1 cellular context compared by ENCODE assay signal in the genomic region with DNA sequence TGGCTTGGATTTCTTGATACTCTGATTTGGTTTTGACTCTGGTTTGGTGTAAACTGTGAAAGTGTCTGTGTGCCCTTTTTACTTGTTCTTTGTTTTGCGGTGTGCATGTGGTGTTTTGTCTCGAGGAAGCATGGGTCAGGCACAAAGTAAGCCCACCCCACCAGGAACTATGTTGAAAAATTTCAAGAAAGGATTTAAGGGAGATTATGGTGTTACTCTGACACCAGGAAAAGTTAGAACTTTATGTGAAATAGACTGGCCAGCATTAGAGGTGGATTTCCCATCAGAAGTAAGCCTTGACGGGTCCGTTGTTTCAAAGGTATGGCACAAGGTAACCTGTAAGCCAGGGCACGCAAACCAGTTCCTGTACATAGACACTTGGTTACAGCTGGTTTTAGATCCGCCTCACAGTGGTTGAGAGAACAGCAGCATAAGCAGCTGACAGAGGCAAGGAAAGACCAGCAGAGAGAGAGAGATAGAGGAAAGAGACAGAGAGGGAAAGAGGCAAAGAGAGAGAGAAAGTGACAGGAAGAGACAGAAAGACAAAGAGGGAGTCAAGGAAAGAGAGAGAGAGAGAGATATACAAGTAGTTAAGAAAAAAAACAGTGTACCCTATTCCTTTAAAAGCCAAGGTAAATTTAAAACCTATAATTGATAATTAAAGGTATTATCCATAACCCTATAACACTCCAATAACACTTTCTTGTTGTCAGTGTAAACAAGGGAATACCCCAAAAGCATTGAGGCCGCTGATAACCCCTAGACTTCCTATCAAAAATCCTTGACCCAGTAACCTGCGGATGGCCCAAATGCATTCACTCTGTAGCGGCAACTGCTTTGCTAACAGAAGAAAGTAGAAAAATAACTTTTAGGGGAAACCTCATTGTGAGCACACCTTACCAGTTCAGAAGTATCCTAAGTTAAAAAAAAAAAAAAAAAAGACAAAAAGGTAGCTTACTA.
TF ChIP-seq lines count a peak whose summit lies in the region.

No MANE protein-coding gene starts in this region.

TF ChIP-seq in HepG2, 621 proteins besides CTCF, POLR2A, EP300 and RAD21 (continued from another document and continues in another):
- TF ChIP-seq, protein P1, sequence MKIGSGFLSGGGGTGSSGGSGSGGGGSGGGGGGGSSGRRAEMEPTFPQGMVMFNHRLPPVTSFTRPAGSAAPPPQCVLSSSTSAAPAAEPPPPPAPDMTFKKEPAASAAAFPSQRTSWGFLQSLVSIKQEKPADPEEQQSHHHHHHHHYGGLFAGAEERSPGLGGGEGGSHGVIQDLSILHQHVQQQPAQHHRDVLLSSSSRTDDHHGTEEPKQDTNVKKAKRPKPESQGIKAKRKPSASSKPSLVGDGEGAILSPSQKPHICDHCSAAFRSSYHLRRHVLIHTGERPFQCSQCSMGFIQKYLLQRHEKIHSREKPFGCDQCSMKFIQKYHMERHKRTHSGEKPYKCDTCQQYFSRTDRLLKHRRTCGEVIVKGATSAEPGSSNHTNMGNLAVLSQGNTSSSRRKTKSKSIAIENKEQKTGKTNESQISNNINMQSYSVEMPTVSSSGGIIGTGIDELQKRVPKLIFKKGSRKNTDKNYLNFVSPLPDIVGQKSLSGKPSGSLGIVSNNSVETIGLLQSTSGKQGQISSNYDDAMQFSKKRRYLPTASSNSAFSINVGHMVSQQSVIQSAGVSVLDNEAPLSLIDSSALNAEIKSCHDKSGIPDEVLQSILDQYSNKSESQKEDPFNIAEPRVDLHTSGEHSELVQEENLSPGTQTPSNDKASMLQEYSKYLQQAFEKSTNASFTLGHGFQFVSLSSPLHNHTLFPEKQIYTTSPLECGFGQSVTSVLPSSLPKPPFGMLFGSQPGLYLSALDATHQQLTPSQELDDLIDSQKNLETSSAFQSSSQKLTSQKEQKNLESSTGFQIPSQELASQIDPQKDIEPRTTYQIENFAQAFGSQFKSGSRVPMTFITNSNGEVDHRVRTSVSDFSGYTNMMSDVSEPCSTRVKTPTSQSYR (CRISPR knock-in tag; IDR thresholded peaks at IDR 0.05; ENCODE audit: borderline replicate concordance), result no peak
- TF ChIP-seq, protein P2, sequence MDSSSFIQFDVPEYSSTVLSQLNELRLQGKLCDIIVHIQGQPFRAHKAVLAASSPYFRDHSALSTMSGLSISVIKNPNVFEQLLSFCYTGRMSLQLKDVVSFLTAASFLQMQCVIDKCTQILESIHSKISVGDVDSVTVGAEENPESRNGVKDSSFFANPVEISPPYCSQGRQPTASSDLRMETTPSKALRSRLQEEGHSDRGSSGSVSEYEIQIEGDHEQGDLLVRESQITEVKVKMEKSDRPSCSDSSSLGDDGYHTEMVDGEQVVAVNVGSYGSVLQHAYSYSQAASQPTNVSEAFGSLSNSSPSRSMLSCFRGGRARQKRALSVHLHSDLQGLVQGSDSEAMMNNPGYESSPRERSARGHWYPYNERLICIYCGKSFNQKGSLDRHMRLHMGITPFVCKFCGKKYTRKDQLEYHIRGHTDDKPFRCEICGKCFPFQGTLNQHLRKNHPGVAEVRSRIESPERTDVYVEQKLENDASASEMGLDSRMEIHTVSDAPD (CRISPR knock-in tag; IDR thresholded peaks at IDR 0.05), result peak; percentile 79
- TF ChIP-seq ZNF747 (CRISPR knock-in tag; IDR thresholded peaks at IDR 0.05; ENCODE audit: borderline replicate concordance), result no peak
- TF ChIP-seq SRSF9 (IDR thresholded peaks at IDR 0.05; ENCODE audit: borderline replicate concordance, insufficient read depth, low read depth, low read length, poor library complexity, severe bottlenecking), result no peak
- 0 out of 2 replicates have a peak, but pooled peaks have one; percentile 12 for TF ChIP-seq CREM (IDR thresholded peaks at IDR 0.05)
- TF ChIP-seq CREM (CRISPR knock-in tag; IDR thresholded peaks at IDR 0.05), result no peak
- TF ChIP-seq BRD4 (CRISPR knock-in tag; IDR thresholded peaks at IDR 0.05), result 0 out of 2 replicates have a peak, but pooled peaks have one; percentile 31
- TF ChIP-seq MBD4 (IDR thresholded peaks at IDR 0.05; ENCODE audit: borderline replicate concordance, low read length), result peak; percentile 46; the same call in 1 of the 2 replicates
- no peak for TF ChIP-seq TEAD3 (CRISPR knock-in tag; optimal IDR thresholded peaks at IDR 0.05; ENCODE audit: borderline replicate concordance)
- TF ChIP-seq, protein P3, sequence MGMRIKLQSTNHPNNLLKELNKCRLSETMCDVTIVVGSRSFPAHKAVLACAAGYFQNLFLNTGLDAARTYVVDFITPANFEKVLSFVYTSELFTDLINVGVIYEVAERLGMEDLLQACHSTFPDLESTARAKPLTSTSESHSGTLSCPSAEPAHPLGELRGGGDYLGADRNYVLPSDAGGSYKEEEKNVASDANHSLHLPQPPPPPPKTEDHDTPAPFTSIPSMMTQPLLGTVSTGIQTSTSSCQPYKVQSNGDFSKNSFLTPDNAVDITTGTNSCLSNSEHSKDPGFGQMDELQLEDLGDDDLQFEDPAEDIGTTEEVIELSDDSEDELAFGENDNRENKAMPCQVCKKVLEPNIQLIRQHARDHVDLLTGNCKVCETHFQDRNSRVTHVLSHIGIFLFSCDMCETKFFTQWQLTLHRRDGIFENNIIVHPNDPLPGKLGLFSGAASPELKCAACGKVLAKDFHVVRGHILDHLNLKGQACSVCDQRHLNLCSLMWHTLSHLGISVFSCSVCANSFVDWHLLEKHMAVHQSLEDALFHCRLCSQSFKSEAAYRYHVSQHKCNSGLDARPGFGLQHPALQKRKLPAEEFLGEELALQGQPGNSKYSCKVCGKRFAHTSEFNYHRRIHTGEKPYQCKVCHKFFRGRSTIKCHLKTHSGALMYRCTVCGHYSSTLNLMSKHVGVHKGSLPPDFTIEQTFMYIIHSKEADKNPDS (CRISPR knock-in tag; IDR thresholded peaks at IDR 0.05), result no peak
- 0 out of 2 replicates have a peak, but pooled peaks have one; percentile 42 for TF ChIP-seq TBP (CRISPR knock-in tag; IDR thresholded peaks at IDR 0.05)
- no peak for TF ChIP-seq KAT2B (IDR thresholded peaks at IDR 0.05; ENCODE audit: borderline replicate concordance, low read depth, low read length)
- no peak for TF ChIP-seq ONECUT2 (CRISPR knock-in tag; IDR thresholded peaks at IDR 0.05)
- TF ChIP-seq, protein P4, sequence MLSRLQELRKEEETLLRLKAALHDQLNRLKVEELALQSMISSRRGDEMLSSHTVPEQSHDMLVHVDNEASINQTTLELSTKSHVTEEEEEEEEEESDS (CRISPR knock-in tag; IDR thresholded peaks at IDR 0.05; ENCODE audit: borderline replicate concordance), result peak; percentile 20; the same call in 1 of the 2 replicates
- no peak for TF ChIP-seq ZBTB1 (CRISPR knock-in tag; IDR thresholded peaks at IDR 0.05; ENCODE audit: borderline replicate concordance)
- TF ChIP-seq, protein P5, sequence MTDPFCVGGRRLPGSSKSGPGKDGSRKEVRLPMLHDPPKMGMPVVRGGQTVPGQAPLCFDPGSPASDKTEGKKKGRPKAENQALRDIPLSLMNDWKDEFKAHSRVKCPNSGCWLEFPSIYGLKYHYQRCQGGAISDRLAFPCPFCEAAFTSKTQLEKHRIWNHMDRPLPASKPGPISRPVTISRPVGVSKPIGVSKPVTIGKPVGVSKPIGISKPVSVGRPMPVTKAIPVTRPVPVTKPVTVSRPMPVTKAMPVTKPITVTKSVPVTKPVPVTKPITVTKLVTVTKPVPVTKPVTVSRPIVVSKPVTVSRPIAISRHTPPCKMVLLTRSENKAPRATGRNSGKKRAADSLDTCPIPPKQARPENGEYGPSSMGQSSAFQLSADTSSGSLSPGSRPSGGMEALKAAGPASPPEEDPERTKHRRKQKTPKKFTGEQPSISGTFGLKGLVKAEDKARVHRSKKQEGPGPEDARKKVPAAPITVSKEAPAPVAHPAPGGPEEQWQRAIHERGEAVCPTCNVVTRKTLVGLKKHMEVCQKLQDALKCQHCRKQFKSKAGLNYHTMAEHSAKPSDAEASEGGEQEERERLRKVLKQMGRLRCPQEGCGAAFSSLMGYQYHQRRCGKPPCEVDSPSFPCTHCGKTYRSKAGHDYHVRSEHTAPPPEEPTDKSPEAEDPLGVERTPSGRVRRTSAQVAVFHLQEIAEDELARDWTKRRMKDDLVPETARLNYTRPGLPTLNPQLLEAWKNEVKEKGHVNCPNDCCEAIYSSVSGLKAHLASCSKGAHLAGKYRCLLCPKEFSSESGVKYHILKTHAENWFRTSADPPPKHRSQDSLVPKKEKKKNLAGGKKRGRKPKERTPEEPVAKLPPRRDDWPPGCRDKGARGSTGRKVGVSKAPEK (CRISPR knock-in tag; IDR thresholded peaks at IDR 0.05; ENCODE audit: borderline replicate concordance), result no peak
- TF ChIP-seq TARDBP (CRISPR knock-in tag; IDR thresholded peaks at IDR 0.05), result peak; percentile 36; the same call in 1 of the 2 replicates
- TF ChIP-seq, protein P6, sequence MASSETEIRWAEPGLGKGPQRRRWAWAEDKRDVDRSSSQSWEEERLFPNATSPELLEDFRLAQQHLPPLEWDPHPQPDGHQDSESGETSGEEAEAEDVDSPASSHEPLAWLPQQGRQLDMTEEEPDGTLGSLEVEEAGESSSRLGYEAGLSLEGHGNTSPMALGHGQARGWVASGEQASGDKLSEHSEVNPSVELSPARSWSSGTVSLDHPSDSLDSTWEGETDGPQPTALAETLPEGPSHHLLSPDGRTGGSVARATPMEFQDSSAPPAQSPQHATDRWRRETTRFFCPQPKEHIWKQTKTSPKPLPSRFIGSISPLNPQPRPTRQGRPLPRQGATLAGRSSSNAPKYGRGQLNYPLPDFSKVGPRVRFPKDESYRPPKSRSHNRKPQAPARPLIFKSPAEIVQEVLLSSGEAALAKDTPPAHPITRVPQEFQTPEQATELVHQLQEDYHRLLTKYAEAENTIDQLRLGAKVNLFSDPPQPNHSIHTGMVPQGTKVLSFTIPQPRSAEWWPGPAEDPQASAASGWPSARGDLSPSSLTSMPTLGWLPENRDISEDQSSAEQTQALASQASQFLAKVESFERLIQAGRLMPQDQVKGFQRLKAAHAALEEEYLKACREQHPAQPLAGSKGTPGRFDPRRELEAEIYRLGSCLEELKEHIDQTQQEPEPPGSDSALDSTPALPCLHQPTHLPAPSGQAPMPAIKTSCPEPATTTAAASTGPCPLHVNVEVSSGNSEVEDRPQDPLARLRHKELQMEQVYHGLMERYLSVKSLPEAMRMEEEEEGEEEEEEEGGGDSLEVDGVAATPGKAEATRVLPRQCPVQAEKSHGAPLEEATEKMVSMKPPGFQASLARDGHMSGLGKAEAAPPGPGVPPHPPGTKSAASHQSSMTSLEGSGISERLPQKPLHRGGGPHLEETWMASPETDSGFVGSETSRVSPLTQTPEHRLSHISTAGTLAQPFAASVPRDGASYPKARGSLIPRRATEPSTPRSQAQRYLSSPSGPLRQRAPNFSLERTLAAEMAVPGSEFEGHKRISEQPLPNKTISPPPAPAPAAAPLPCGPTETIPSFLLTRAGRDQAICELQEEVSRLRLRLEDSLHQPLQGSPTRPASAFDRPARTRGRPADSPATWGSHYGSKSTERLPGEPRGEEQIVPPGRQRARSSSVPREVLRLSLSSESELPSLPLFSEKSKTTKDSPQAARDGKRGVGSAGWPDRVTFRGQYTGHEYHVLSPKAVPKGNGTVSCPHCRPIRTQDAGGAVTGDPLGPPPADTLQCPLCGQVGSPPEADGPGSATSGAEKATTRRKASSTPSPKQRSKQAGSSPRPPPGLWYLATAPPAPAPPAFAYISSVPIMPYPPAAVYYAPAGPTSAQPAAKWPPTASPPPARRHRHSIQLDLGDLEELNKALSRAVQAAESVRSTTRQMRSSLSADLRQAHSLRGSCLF (CRISPR knock-in tag; IDR thresholded peaks at IDR 0.05; ENCODE audit: borderline replicate concordance), result peak; percentile 79; the same call in 1 of the 2 replicates
- no peak; the same call in 1 of the 2 replicates for TF ChIP-seq ZNF441 (CRISPR knock-in tag; IDR thresholded peaks at IDR 0.05; ENCODE audit: borderline replicate concordance)
- no peak for TF ChIP-seq ZNF660 (CRISPR knock-in tag; IDR thresholded peaks at IDR 0.05; ENCODE audit: borderline replicate concordance, low read depth)
- TF ChIP-seq, protein P7, sequence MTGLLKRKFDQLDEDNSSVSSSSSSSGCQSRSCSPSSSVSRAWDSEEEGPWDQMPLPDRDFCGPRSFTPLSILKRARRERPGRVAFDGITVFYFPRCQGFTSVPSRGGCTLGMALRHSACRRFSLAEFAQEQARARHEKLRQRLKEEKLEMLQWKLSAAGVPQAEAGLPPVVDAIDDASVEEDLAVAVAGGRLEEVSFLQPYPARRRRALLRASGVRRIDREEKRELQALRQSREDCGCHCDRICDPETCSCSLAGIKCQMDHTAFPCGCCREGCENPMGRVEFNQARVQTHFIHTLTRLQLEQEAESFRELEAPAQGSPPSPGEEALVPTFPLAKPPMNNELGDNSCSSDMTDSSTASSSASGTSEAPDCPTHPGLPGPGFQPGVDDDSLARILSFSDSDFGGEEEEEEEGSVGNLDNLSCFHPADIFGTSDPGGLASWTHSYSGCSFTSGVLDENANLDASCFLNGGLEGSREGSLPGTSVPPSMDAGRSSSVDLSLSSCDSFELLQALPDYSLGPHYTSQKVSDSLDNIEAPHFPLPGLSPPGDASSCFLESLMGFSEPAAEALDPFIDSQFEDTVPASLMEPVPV (CRISPR knock-in tag; IDR thresholded peaks at IDR 0.05), result no peak
- TF ChIP-seq IRF2 (CRISPR knock-in tag; IDR thresholded peaks at IDR 0.05), result no peak
- no peak for TF ChIP-seq ZNF570 (CRISPR knock-in tag; IDR thresholded peaks at IDR 0.05; ENCODE audit: borderline replicate concordance)
- TF ChIP-seq SMAD9 (CRISPR knock-in tag; IDR thresholded peaks at IDR 0.05), result 0 out of 2 replicates have a peak, but pooled peaks have one; percentile 3
- TF ChIP-seq SOX13 (IDR thresholded peaks at IDR 0.05), result no peak
- TF ChIP-seq SOX13 (CRISPR knock-in tag; conservative IDR thresholded peaks at IDR 0.05 in 1 of 2, IDR thresholded peaks at IDR 0.05 in 1 of 2), result peak in 1 of 2 experiments; percentile 48; a peak in 1 of 4 replicates
- TF ChIP-seq ZNF354B (CRISPR knock-in tag; IDR thresholded peaks at IDR 0.05), result 0 out of 2 replicates have a peak, but pooled peaks have one; percentile 59
- TF ChIP-seq, protein P8, sequence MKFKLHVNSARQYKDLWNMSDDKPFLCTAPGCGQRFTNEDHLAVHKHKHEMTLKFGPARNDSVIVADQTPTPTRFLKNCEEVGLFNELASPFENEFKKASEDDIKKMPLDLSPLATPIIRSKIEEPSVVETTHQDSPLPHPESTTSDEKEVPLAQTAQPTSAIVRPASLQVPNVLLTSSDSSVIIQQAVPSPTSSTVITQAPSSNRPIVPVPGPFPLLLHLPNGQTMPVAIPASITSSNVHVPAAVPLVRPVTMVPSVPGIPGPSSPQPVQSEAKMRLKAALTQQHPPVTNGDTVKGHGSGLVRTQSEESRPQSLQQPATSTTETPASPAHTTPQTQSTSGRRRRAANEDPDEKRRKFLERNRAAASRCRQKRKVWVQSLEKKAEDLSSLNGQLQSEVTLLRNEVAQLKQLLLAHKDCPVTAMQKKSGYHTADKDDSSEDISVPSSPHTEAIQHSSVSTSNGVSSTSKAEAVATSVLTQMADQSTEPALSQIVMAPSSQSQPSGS (CRISPR knock-in tag; IDR thresholded peaks at IDR 0.05), result no peak
- TF ChIP-seq, protein P9, sequence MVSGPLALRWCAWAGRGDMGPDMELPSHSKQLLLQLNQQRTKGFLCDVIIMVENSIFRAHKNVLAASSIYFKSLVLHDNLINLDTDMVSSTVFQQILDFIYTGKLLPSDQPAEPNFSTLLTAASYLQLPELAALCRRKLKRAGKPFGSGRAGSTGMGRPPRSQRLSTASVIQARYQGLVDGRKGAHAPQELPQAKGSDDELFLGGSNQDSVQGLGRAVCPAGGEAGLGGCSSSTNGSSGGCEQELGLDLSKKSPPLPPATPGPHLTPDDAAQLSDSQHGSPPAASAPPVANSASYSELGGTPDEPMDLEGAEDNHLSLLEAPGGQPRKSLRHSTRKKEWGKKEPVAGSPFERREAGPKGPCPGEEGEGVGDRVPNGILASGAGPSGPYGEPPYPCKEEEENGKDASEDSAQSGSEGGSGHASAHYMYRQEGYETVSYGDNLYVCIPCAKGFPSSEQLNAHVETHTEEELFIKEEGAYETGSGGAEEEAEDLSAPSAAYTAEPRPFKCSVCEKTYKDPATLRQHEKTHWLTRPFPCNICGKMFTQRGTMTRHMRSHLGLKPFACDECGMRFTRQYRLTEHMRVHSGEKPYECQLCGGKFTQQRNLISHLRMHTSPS (CRISPR knock-in tag; IDR thresholded peaks at IDR 0.05; ENCODE audit: low read depth), result no peak
- peak; percentile 33 for TF ChIP-seq POLR2AphosphoS5 (IDR thresholded peaks at IDR 0.05; ENCODE audit: low read depth, low read length)
- TF ChIP-seq XBP1 (CRISPR knock-in tag; IDR thresholded peaks at IDR 0.05), result no peak
- 0 out of 2 replicates have a peak, but pooled peaks have one; percentile 64 for TF ChIP-seq ZNF256 (CRISPR knock-in tag; conservative IDR thresholded peaks at IDR 0.05)
